8 cellular contexts compared by ENCODE assay signal in genomic region chr6:36029464-36029863, GRCh38. TPM values are rescaled to one million over a fixed set of nuclear protein-coding genes. Genes with fewer than 3 reads are reported as not detected.
DNase-seq lines count a peak whose midpoint lies in the region; ATAC-seq and TF ChIP-seq lines count a peak whose summit lies in the region.

No MANE protein-coding gene starts in this region.

- H4K20me1 ChIP-seq in H9 (ENCODE audit: control insufficient read depth, insufficient read depth, insufficient read length) (no peaks in the 10 kb centered on the region), smooth muscle cell (ENCODE audit: low read depth) (peaks cover 53% of the 10 kb centered on the region)

- peaks cover 3% of the 10 kb centered on the region for H3K23me2 ChIP-seq in H9 (ENCODE audit: insufficient read length, low read depth, low read length, poor library complexity, severe bottlenecking)

- ATAC-seq in T-helper 17 cell (no peak), GM21390 (IDR thresholded peaks at IDR 0.05; ENCODE audit: unreplicated experiment) (no peak)

- no peak overlapping the region for H2BK15ac ChIP-seq in H9 (ENCODE audit: low read depth, low read length)

- no peak overlapping the region for H2AK5ac ChIP-seq in H9 (ENCODE audit: insufficient read length, low read length)

- DNase-seq in A673 (ENCODE audit: low spot score) (peak; percentile 63), H9 (no peak), T-helper 17 cell (no peak), foreskin fibroblast (peak; percentile 70 to 82), smooth muscle cell (lab: John Stamatoyannopoulos, UW; ENCODE audit: unreplicated experiment) (no peak), NK-92 (lab: John Stamatoyannopoulos, UW; ENCODE audit: unreplicated experiment) (no peak)
- no peak for DNase-seq in effector CD8-positive, alpha-beta T cell (lab: John Stamatoyannopoulos, UW)

- TF ChIP-seq CTCF in A673 (conservative IDR thresholded peaks at IDR 0.05; ENCODE audit: low read depth, low read length) (no peak), H9 (conservative IDR thresholded peaks at IDR 0.05) (no peak), foreskin fibroblast (IDR thresholded peaks at IDR 0.05; ENCODE audit: low read depth, low read length) (no peak), smooth muscle cell (IDR thresholded peaks at IDR 0.05; ENCODE audit: borderline replicate concordance, insufficient read depth, poor library complexity, severe bottlenecking) (no peak)

- H3K27ac Mint-ChIP-seq in H9 (no peak overlapping the region), T-helper 17 cell (peak overlapping the region; percentile 91)

- H2BK5ac ChIP-seq in H9 (ENCODE audit: insufficient read length, low read length), result no peak overlapping the region

- H2BK20ac ChIP-seq in H9 (ENCODE audit: low read depth, low read length, poor library complexity, severe bottlenecking), result no peak overlapping the region

- no peak overlapping the region for H3K14ac ChIP-seq in H9 (ENCODE audit: insufficient read depth, low read length)

- peaks cover 23% of the 10 kb centered on the region for H3K4me1 ChIP-seq in A673 (ENCODE audit: insufficient read depth, low read length, poor library complexity, severe bottlenecking)
- H3K4me1 ChIP-seq in H9 (ENCODE audit: insufficient read depth, low read length), result no peaks in the 10 kb centered on the region; the same call in 1 of the 2 replicates
- peaks cover 14% of the 10 kb centered on the region for H3K4me1 ChIP-seq in smooth muscle cell (ENCODE audit: low read depth)

- H3K4me2 ChIP-seq in H9 (ENCODE audit: insufficient read depth, insufficient read length, low read length) (peak overlapping the region; percentile 93), smooth muscle cell (peak overlapping the region; percentile 89)

- H3K27ac ChIP-seq in A673 (ENCODE audit: low read depth, low read length, poor library complexity, severe bottlenecking), result peak overlapping the region; percentile 92
- H3K27ac ChIP-seq in H9 (ENCODE audit: insufficient read length, low read depth, low read length), result no peak overlapping the region
- H3K27ac ChIP-seq in smooth muscle cell (ENCODE audit: low read depth), result peak overlapping the region; percentile 78

- intact Hi-C loops in A673 (cut with micrococcal nuclease; ENCODE audit: unreplicated experiment), result loop anchor here (2.0 kb wide), 1 partner anchor 167 kb away; the partner anchor contains the start of gene BRPF3

- H4K8ac ChIP-seq in H9 (replicated peaks; ENCODE audit: insufficient read length, low read depth, low read length), result no peak overlapping the region

- H3T11ph ChIP-seq in H9 (ENCODE audit: low read length), result no peak overlapping the region

- H2AFZ ChIP-seq in H9 (ENCODE audit: low read length) (no peak overlapping the region), smooth muscle cell (ENCODE audit: low read depth) (peak overlapping the region; percentile 85)

- H2BK12ac ChIP-seq in H9 (ENCODE audit: insufficient read length, low read depth, low read length), result no peak overlapping the region

- no peaks in the 10 kb centered on the region for H3K9me3 ChIP-seq in A673 (ENCODE audit: low read depth, low read length, poor library complexity, severe bottlenecking)
- no peaks in the 10 kb centered on the region for H3K9me3 ChIP-seq in H9 (ENCODE audit: control insufficient read depth, low read depth, low read length)
- H3K9me3 ChIP-seq in T-helper 17 cell (ENCODE audit: control insufficient read depth, low read length, poor library complexity, severe bottlenecking), result no peaks in the 10 kb centered on the region
- no peaks in the 10 kb centered on the region for H3K9me3 ChIP-seq in smooth muscle cell (replicated peaks; ENCODE audit: low read depth)

- H3K4me1 Mint-ChIP-seq in H9 (peaks cover 39 to 47% of the 10 kb centered on the region in 2 experiments), T-helper 17 cell (peaks cover 38% of the 10 kb centered on the region)

- H3K18ac ChIP-seq in H9 (ENCODE audit: insufficient read length, low read depth, low read length), result no peak overlapping the region

- H3K36me3 ChIP-seq in A673 (ENCODE audit: insufficient read depth, low read length, poor library complexity, severe bottlenecking) (no peaks in the 10 kb centered on the region), smooth muscle cell (ENCODE audit: low read depth) (no peaks in the 10 kb centered on the region)

- H3K9me3 Mint-ChIP-seq in H9, result no peaks in the 10 kb centered on the region

- H3K36me3 Mint-ChIP-seq in H9 (ENCODE audit: insufficient read depth in 1 of 3, low read depth in 3 of 3) (peaks cover 0 to 3% (median 0%) of the 10 kb centered on the region in 3 experiments; a peak in 2 of 7 replicates), T-helper 17 cell (ENCODE audit: low read depth) (peaks cover 2% of the 10 kb centered on the region)

- H3K4me3 ChIP-seq in A673 (ENCODE audit: low read depth, low read length, poor library complexity, severe bottlenecking) (peak overlapping the region; percentile 97), foreskin fibroblast (ENCODE audit: low read depth in 1 of 2, low read length in 2 of 2) (peak overlapping the region; percentile 95 to 98), smooth muscle cell (peak overlapping the region; percentile 94)

- no TSS peak for BruUV-seq in A673 (replicated peaks; lab: Mats Ljungman, UMichigan)

- H3K79me2 ChIP-seq in H9 (ENCODE audit: insufficient read depth, low read length) (peaks cover 10% of the 10 kb centered on the region; the same call in 1 of the 2 replicates), smooth muscle cell (ENCODE audit: low read depth) (peaks cover 66% of the 10 kb centered on the region)

- WGBS in H9 (ENCODE audit: extremely low coverage, insufficient read length, low lambda C conversion rate), result no CpG with 5 or more reads among the region's 6 CpGs
- WGBS in smooth muscle cell (ENCODE audit: low lambda C conversion rate), result 21% methylated on average over 6 of the region's 6 CpGs

- H3K4ac ChIP-seq in H9 (ENCODE audit: low read depth, low read length), result no peak overlapping the region

- H3K4me3 Mint-ChIP-seq in H9 (peak overlapping the region; percentile 86 to 95), T-helper 17 cell (peak overlapping the region; percentile 95)

- no peak overlapping the region for H4K5ac ChIP-seq in H9 (ENCODE audit: insufficient read length, low read depth, low read length)

- H3K27me3 ChIP-seq in A673 (replicated peaks; ENCODE audit: insufficient read depth, low read depth, low read length, poor library complexity), result no peaks in the 10 kb centered on the region
- no peaks in the 10 kb centered on the region for H3K27me3 ChIP-seq in H9 (ENCODE audit: insufficient read depth, low read length)
- no peaks in the 10 kb centered on the region for H3K27me3 ChIP-seq in smooth muscle cell (ENCODE audit: low read depth)

- no peak overlapping the region for H3K9ac ChIP-seq in H9 (ENCODE audit: extremely low read depth, insufficient read length, low read length)
- H3K9ac ChIP-seq in smooth muscle cell (ENCODE audit: low read depth), result peak overlapping the region; percentile 92

- peaks cover 4% of the 10 kb centered on the region for H3F3A ChIP-seq in smooth muscle cell (ENCODE audit: low read depth)

- H3K79me1 ChIP-seq in H9 (ENCODE audit: insufficient read depth, low read depth, low read length, poor library complexity, severe bottlenecking), result no peaks in the 10 kb centered on the region

- peaks cover 3% of the 10 kb centered on the region; the same call in 1 of the 2 replicates for H3K27me3 Mint-ChIP-seq in H9 (ENCODE audit: low read depth)
- H3K27me3 Mint-ChIP-seq in T-helper 17 cell, result peaks cover 12% of the 10 kb centered on the region

- no peak overlapping the region for H2BK120ac ChIP-seq in H9 (ENCODE audit: low read depth, low read length, poor library complexity, severe bottlenecking)

- H3K23ac ChIP-seq in H9 (ENCODE audit: insufficient read length, low read depth, low read length), result no peak overlapping the region

- POLR2A ChIA-PET in A673 (lab: Charles Lee; ENCODE audit: low non-redundant PET), result no interaction called here

- H3K56ac ChIP-seq in H9 (ENCODE audit: insufficient read length, low read depth, low read length), result no peak overlapping the region

- no peak overlapping the region for H4K91ac ChIP-seq in H9 (ENCODE audit: insufficient read length, low read depth, low read length)

- CTCF ChIA-PET in A673 (lab: Charles Lee), result interaction anchor here (1.4 to 1.5 kb wide), 2 partner anchors 65 to 311 kb away, joined by 3 to 4 read pairs; no protein-coding TSS in a partner anchor

RNA-seq across cellular contexts. Expression of gene MAPK14, which starts 1.9 kb away (rescaled TPM):
- total RNA-seq in A673 (2021) (50.8 and 53.3 TPM in 2 replicates), H9 (2021) (32.4 and 40.5 TPM in 2 replicates), T-helper 17 cell (10 to 100 TPM; 43.7 to 48.1 TPM), smooth muscle cell (57.6 and 62.8 TPM in 2 replicates)
- 28.0 and 29.3 TPM in 2 replicates for polyA plus RNA-seq in smooth muscle cell

RNA-seq across cellular contexts. Expression of gene SLC26A8, which starts 5.0 kb away (rescaled TPM):
- total RNA-seq in A673 (2021) (not detected in 2 replicates), H9 (2021) (0.09 and 0.55 TPM in 2 replicates), T-helper 17 cell (under 1 TPM in 1 of 2 donors, not detected in 1; 0.37 TPM), smooth muscle cell (not detected in 2 replicates)
- 0.09 TPM in 1 of 2 replicates, not detected in the other for polyA plus RNA-seq in smooth muscle cell

Comparison
In these comparisons a context has a peak if more than half of its experiments do, and no peak if none do; other contexts are left out.
1. DNase-seq: peak in A673 (single experiment) and foreskin fibroblast (2 of 2); none in H9 (single experiment), T-helper 17 cell (0 of 3), smooth muscle cell (single experiment), effector CD8-positive, alpha-beta T cell (single experiment) and NK-92 (single experiment).
2. Peak in every context shown above with its lines, with median percentiles within 50 percentile points of each other: H3K4me3 ChIP-seq.